28 cellular contexts compared by ENCODE assay signal in the genomic region with DNA sequence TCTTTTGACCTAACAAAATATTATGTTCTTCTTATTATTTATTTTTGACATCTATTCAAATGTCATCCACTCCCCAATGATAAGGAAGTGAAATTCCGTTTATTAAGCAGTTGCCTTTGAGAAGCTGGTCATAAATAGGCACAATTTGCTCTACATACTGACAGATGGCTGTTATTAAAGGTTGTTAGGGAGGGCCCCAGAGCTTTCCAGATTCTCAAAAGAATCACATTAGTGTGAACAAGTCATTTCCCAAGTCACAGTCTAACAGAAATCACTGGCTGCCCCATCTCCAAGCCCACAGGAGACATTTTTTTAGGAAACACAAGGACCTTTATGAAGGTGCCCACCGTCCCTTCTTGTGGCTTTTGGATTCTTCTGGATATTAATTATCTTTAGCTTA.
"Had no signal": no experiment of that assay in that cellular context is flagged by ENCODE, and none has a peak within 500 bp of the region (broad histone marks: within the 10 kb centered on the region; RNA-seq: fewer than 3 reads in every experiment).

No MANE protein-coding gene starts in this region.

- DNase-seq: colonic mucosa; cortex of kidney; dermis blood vessel endothelial cell; dorsolateral prefrontal cortex; effector CD4-positive, alpha-beta T cell; effector CD8-positive, alpha-beta T cell; effector memory CD4-positive, alpha-beta T cell; effector memory CD8-positive, alpha-beta T cell; endodermal cell; erythroblast; esophagus squamous epithelium; foreskin fibroblast; foreskin keratinocyte; foreskin melanocyte; gastrocnemius medialis; glutamatergic neuron; head of caudate nucleus; heart left ventricle; heart right ventricle had no signal

- H3K4me1 ChIP-seq: colonic mucosa, esophagus muscularis mucosa, esophagus squamous epithelium, foreskin keratinocyte, gastrocnemius medialis, gastroesophageal sphincter, heart left ventricle, heart right ventricle had no signal

- H3K4me3 ChIP-seq: colonic mucosa, coronary artery, dorsolateral prefrontal cortex, esophagus muscularis mucosa, esophagus squamous epithelium, gastrocnemius medialis, gastroesophageal sphincter, heart left ventricle, heart right ventricle had no signal

- H3K36me3 ChIP-seq: colonic mucosa, esophagus muscularis mucosa, esophagus squamous epithelium, gastrocnemius medialis, gastroesophageal sphincter, heart left ventricle, heart right ventricle had no signal

- H3K27me3 ChIP-seq: colonic mucosa, dorsolateral prefrontal cortex, esophagus muscularis mucosa, esophagus squamous epithelium, foreskin keratinocyte, gastrocnemius medialis, gastroesophageal sphincter, heart left ventricle, heart right ventricle had no signal

- H3K27ac ChIP-seq: colonic mucosa, coronary artery, dorsolateral prefrontal cortex, epithelial cell of prostate, esophagus muscularis mucosa, esophagus squamous epithelium, foreskin keratinocyte, gastrocnemius medialis, gastroesophageal sphincter, heart left ventricle, heart right ventricle had no signal

- FAIRE-seq: colon, endometrium, endothelial cell of umbilical vein, frontal cortex had no signal

- ATAC-seq: effector memory CD8-positive, alpha-beta T cell; esophagus mucosa; foreskin keratinocyte; gastrocnemius medialis; gastroesophageal sphincter; heart left ventricle; heart right ventricle had no signal

- H3K9me3 ChIP-seq: colonic mucosa, esophagus muscularis mucosa, esophagus squamous epithelium, gastrocnemius medialis, gastroesophageal sphincter, heart left ventricle, heart right ventricle had no signal
